ENCODE assay signal across 12 cellular contexts in the genomic region with DNA sequence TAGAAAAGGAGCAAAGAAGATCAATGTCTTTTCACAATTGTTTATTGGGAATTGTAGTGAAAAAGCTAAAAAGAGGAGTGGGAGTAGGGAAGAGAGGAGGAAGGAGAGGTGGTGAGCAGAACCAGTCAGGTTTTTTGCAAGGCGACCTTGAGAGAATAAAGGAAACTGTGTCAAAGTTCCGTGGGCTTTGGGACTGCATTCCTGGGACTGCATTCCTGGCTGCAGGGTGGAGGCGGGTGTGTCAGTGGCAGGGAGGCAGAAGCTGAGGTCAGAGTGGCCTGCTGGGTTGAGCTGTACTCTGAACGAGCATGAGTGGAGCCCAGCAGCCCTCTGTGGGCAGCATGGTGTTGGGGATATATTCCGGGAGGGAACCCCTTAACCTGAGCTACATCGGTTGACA.
A peak's percentile ranks its signal among the peaks of the same experiment; 100 is the strongest.
DNase-seq lines count a peak whose midpoint lies in the region; ATAC-seq and TF ChIP-seq lines count a peak whose summit lies in the region.
"Had no signal": no experiment of that assay in that cellular context is flagged by ENCODE, and none has a peak within 500 bp of the region (broad histone marks: within the 10 kb centered on the region; RNA-seq: fewer than 3 reads in every experiment).

No MANE protein-coding gene starts in this region.

- peaks cover 17% of the 10 kb centered on the region for H3K27me3 Mint-ChIP-seq in activated CD8-positive, alpha-beta memory T cell treated with anti-CD3 and anti-CD28 coated beads, Interleukin-2, amount 10 ng/mL, durations not matched to agents 7 days and 5 days

- no peak for TF ChIP-seq CTCF in HCT116 (IDR thresholded peaks at IDR 0.05 in 2 of 3, conservative IDR thresholded peaks at IDR 0.05 in 1 of 3; ENCODE audit: borderline replicate concordance in 1 of 3, insufficient read depth in 1 of 3, low read depth in 2 of 3, low read length in 2 of 3)
- no peak for TF ChIP-seq CTCF in body of pancreas (IDR thresholded peaks at IDR 0.05)
- TF ChIP-seq CTCF in GM20000 (IDR thresholded peaks at IDR 0.05; ENCODE audit: extremely low read depth, missing control alignments) = no peak

- peaks cover 14 to 19% of the 10 kb centered on the region in 2 experiments for H3K4me1 ChIP-seq in HCT116 (ENCODE audit: control insufficient read depth in 1 of 2, insufficient read depth in 2 of 2, low read length in 2 of 2)
- peaks cover 14% of the 10 kb centered on the region for H3K4me1 ChIP-seq in body of pancreas
- peaks cover 8% of the 10 kb centered on the region for H3K4me1 ChIP-seq in skeletal muscle satellite cell (ENCODE audit: control insufficient read depth, insufficient read depth, low read length)

- intact Hi-C loops in HCT116 (cut with micrococcal nuclease) (loop anchor here (1.0 to 10.0 kb wide), 2 partner anchors 275 to 621 kb away; no protein-coding TSS in a partner anchor), body of pancreas (cut with DNase I) (no loop called here)

- H3K79me2 ChIP-seq in HCT116 (ENCODE audit: insufficient read depth, low read length) = no peaks in the 10 kb centered on the region

- H3K4me3 ChIP-seq in HCT116 (replicated peaks in 1 of 2; ENCODE audit: low read depth in 1 of 2, low read length in 2 of 2) (peak overlapping the region in 1 of 2 experiments; percentile 42; a peak in 2 of 4 replicates), body of pancreas (no peak overlapping the region), skeletal muscle satellite cell (ENCODE audit: low read length) (no peak overlapping the region)

- POLR2A ChIA-PET in HCT116 (lab: Charles Lee) = no interaction called here

- H3K36me3 Mint-ChIP-seq in activated CD8-positive, alpha-beta memory T cell treated with anti-CD3 and anti-CD28 coated beads, Interleukin-2, amount 10 ng/mL, durations not matched to agents 7 days and 5 days = no peaks in the 10 kb centered on the region

- H3K9ac ChIP-seq in HCT116 (ENCODE audit: low read length) (peak overlapping the region; percentile 41), skeletal muscle satellite cell (ENCODE audit: low read depth, low read length) (no peak overlapping the region)

- no peaks in the 10 kb centered on the region for H3K27me3 ChIP-seq in HCT116 (ENCODE audit: insufficient read depth, low read length)
- no peaks in the 10 kb centered on the region for H3K27me3 ChIP-seq in body of pancreas
- no peaks in the 10 kb centered on the region for H3K27me3 ChIP-seq in skeletal muscle satellite cell (ENCODE audit: control insufficient read depth, insufficient read depth, low read length)

- no peaks in the 10 kb centered on the region for H3K9me2 ChIP-seq in HCT116 (ENCODE audit: insufficient read depth)

- no peaks in the 10 kb centered on the region for H3K4me1 Mint-ChIP-seq in activated CD8-positive, alpha-beta memory T cell treated with anti-CD3 and anti-CD28 coated beads, Interleukin-2, amount 10 ng/mL, durations not matched to agents 7 days and 5 days

- no TSS peak for BruUV-seq in HCT116 (replicated peaks; lab: Mats Ljungman, UMichigan)

- DNase-seq in HCT116 (ENCODE audit: low read depth, low spot score) (peak; percentile 16), body of pancreas (peak; percentile 46 to 70 (median 56)), islet precursor cell (peak; percentile 95), NOMO-1 (lab: John Stamatoyannopoulos, UW; ENCODE audit: unreplicated experiment in 2 of 2) (no peak), GM20000 (ENCODE audit: low spot score) (no peak)
- DNase-seq in activated CD8-positive, alpha-beta memory T cell treated with anti-CD3 and anti-CD28 coated beads, Interleukin-2, amount 10 ng/mL, durations not matched to agents 7 days and 5 days = no peak
- DNase-seq: activated naive CD4-positive, alpha-beta T cell treated with Interleukin-2 at 50 U/mL for 16 hours; DMS79; KG1; NCI-H774 had no signal

- H2AFZ ChIP-seq in HCT116 (ENCODE audit: low read depth, low read length, poor library complexity, severe bottlenecking) = peak overlapping the region; percentile 32

- RAD21 ChIA-PET in HCT116 (lab: Charles Lee; ENCODE audit: low non-redundant PET in 1 of 2, low total read pairs in 2 of 2, uncharacterized antibody in 2 of 2, unreplicated experiment in 2 of 2) = no interaction called here

- peak; percentile 92 for ATAC-seq in HCT116
- peak; percentile 91 for ATAC-seq in body of pancreas
- no peak for ATAC-seq in activated CD8-positive, alpha-beta memory T cell treated with anti-CD3 and anti-CD28 coated beads, Interleukin-2, amount 10 ng/mL, durations not matched to agents 7 days and 5 days
- no peak for ATAC-seq in GM19395 (IDR thresholded peaks at IDR 0.05; ENCODE audit: unreplicated experiment)

- H3K27ac ChIP-seq in HCT116 (ENCODE audit: low read depth, low read length) (0 out of 2 replicates have a peak overlapping the region, but pooled peaks have one; percentile 8), body of pancreas (peak overlapping the region in 3 of 4 donors; percentile 8 to 41 (median 40))

- H3K36me3 ChIP-seq in HCT116 (ENCODE audit: control insufficient read depth in 1 of 2, insufficient read depth in 2 of 2, low read length in 2 of 2) (no peaks in the 10 kb centered on the region), body of pancreas (replicated peaks in 1 of 2; ENCODE audit: insufficient read depth in 1 of 2, low read depth in 2 of 2) (no peaks in the 10 kb centered on the region), skeletal muscle satellite cell (ENCODE audit: insufficient read depth, low read length) (peaks cover 7% of the 10 kb centered on the region)

- no peaks in the 10 kb centered on the region for H3K9me3 Mint-ChIP-seq in activated CD8-positive, alpha-beta memory T cell treated with anti-CD3 and anti-CD28 coated beads, Interleukin-2, amount 10 ng/mL, durations not matched to agents 7 days and 5 days (ENCODE audit: low read depth)

- CTCF ChIA-PET in HCT116 (lab: Charles Lee) = interaction anchor here (1.1 to 2.0 kb wide), 2 partner anchors 40 to 276 kb away, joined by 5 to 7 read pairs; no protein-coding TSS in a partner anchor
- CTCF ChIA-PET in activated CD8-positive, alpha-beta memory T cell treated with anti-CD3 and anti-CD28 coated beads, Interleukin-2, amount 10 ng/mL, durations not matched to agents 7 days and 5 days (lab: Charles Lee) = interaction anchor here (2.3 kb wide), 1 partner anchor 263 kb away, joined by 5 read pairs; the partner anchor contains the start of gene SCOC

- H3K27ac Mint-ChIP-seq in activated CD8-positive, alpha-beta memory T cell treated with anti-CD3 and anti-CD28 coated beads, Interleukin-2, amount 10 ng/mL, durations not matched to agents 7 days and 5 days = no peak overlapping the region

- no peaks in the 10 kb centered on the region for H3K9me3 ChIP-seq in HCT116 (ENCODE audit: control insufficient read depth in 1 of 2, insufficient read depth in 1 of 2, low read depth in 1 of 2, low read length in 2 of 2)
- no peaks in the 10 kb centered on the region for H3K9me3 ChIP-seq in body of pancreas
- H3K9me3 ChIP-seq in skeletal muscle satellite cell (replicated peaks; ENCODE audit: low read length) = no peaks in the 10 kb centered on the region

- H4K20me1 ChIP-seq in HCT116 (ENCODE audit: insufficient read depth) = no peaks in the 10 kb centered on the region

- TF ChIP-seq RAD21 in HCT116 (IDR thresholded peaks at IDR 0.05; ENCODE audit: low read depth) = no peak

- no peak for TF ChIP-seq POLR2A in HCT116 (IDR thresholded peaks at IDR 0.05; ENCODE audit: borderline replicate concordance, extremely low read depth, insufficient read depth, insufficient read length)
- TF ChIP-seq POLR2A in body of pancreas (IDR thresholded peaks at IDR 0.05) = no peak

- H3K4me2 ChIP-seq in HCT116 (ENCODE audit: low read length) = peak overlapping the region; percentile 76
- peak overlapping the region; percentile 1 for H3K4me2 ChIP-seq in skeletal muscle satellite cell (ENCODE audit: low read length)

- no peak overlapping the region for H3K4me3 Mint-ChIP-seq in activated CD8-positive, alpha-beta memory T cell treated with anti-CD3 and anti-CD28 coated beads, Interleukin-2, amount 10 ng/mL, durations not matched to agents 7 days and 5 days

- WGBS in body of pancreas, 2 donors = 52 to 58% methylated on average over 6 of the region's 6 CpGs

TF ChIP-seq in HCT116, 20 proteins besides CTCF, POLR2A, EP300 and RAD21:
- no peak for TF ChIP-seq EZH2 (IDR thresholded peaks at IDR 0.05)
- TF ChIP-seq FOSL1 (IDR thresholded peaks at IDR 0.05; ENCODE audit: low read depth) = no peak
- TF ChIP-seq SP1 (IDR thresholded peaks at IDR 0.05; ENCODE audit: low read depth) = peak; percentile 46; the same call in 1 of the 2 replicates
- no peak for TF ChIP-seq CEBPB (IDR thresholded peaks at IDR 0.05; ENCODE audit: low read depth)
- TF ChIP-seq, protein P1, sequence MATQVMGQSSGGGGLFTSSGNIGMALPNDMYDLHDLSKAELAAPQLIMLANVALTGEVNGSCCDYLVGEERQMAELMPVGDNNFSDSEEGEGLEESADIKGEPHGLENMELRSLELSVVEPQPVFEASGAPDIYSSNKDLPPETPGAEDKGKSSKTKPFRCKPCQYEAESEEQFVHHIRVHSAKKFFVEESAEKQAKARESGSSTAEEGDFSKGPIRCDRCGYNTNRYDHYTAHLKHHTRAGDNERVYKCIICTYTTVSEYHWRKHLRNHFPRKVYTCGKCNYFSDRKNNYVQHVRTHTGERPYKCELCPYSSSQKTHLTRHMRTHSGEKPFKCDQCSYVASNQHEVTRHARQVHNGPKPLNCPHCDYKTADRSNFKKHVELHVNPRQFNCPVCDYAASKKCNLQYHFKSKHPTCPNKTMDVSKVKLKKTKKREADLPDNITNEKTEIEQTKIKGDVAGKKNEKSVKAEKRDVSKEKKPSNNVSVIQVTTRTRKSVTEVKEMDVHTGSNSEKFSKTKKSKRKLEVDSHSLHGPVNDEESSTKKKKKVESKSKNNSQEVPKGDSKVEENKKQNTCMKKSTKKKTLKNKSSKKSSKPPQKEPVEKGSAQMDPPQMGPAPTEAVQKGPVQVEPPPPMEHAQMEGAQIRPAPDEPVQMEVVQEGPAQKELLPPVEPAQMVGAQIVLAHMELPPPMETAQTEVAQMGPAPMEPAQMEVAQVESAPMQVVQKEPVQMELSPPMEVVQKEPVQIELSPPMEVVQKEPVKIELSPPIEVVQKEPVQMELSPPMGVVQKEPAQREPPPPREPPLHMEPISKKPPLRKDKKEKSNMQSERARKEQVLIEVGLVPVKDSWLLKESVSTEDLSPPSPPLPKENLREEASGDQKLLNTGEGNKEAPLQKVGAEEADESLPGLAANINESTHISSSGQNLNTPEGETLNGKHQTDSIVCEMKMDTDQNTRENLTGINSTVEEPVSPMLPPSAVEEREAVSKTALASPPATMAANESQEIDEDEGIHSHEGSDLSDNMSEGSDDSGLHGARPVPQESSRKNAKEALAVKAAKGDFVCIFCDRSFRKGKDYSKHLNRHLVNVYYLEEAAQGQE (IDR thresholded peaks at IDR 0.05; ENCODE audit: low read depth) = no peak
- TF ChIP-seq EGR1 (IDR thresholded peaks at IDR 0.05; ENCODE audit: low read depth) = no peak
- TF ChIP-seq JUND (IDR thresholded peaks at IDR 0.05) = no peak
- no peak for TF ChIP-seq EZH2phosphoT487 (IDR thresholded peaks at IDR 0.05; ENCODE audit: borderline replicate concordance)

Comparison
In these comparisons a context has a peak if more than half of its experiments do, and no peak if none do; other contexts are left out.
1. ATAC-seq: peak in HCT116 (single experiment) and body of pancreas (single experiment); none in activated CD8-positive, alpha-beta memory T cell treated with anti-CD3 and anti-CD28 coated beads, Interleukin-2, amount 10 ng/mL, durations not matched to agents 7 days and 5 days (single experiment) and GM19395 (single experiment).
2. DNase-seq: peak in HCT116 (single experiment), body of pancreas (4 of 4) and islet precursor cell (single experiment); none in NOMO-1 (0 of 2), activated CD8-positive, alpha-beta memory T cell treated with anti-CD3 and anti-CD28 coated beads, Interleukin-2, amount 10 ng/mL, durations not matched to agents 7 days and 5 days (single experiment) and GM20000 (single experiment).